1 cellular context compared by ENCODE assay signal in the genomic region with DNA sequence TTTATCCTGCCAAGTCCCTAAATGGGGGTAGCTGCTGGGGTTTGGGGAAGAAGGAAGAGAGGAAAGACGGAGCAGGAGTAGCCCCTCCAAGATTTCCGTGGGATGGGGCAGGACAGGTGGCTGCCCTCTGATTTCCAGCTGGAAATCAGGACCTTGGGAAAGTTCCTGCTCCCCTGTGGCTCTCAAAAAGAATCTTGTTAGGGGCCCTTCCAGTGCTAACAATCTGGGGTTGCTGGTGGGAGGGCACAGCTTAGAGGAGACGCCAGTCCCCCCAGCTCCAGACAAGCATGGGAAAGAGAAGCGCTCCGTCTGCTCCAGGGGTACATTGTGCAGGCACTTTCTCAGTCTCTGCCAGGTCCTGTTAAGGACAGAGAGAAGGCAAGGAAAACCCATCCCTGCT.
TF ChIP-seq lines count a peak whose summit lies in the region.

No MANE protein-coding gene starts in this region.

TF ChIP-seq in A549, 52 proteins besides CTCF, POLR2A, EP300 and RAD21:
- TF ChIP-seq, protein P1, sequence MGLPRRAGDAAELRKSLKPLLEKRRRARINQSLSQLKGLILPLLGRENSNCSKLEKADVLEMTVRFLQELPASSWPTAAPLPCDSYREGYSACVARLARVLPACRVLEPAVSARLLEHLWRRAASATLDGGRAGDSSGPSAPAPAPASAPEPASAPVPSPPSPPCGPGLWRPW (IDR thresholded peaks at IDR 0.05), result no peak
- TF ChIP-seq FOSL2 (IDR thresholded peaks at IDR 0.05) (no peak), FOSL2 (CRISPR knock-in tag; IDR thresholded peaks at IDR 0.05) (no peak)
TF ChIP-seq in A549: peak in this region for 0.
